Comparison of ENCODE assay signal across 8 cellular contexts in the genomic region with DNA sequence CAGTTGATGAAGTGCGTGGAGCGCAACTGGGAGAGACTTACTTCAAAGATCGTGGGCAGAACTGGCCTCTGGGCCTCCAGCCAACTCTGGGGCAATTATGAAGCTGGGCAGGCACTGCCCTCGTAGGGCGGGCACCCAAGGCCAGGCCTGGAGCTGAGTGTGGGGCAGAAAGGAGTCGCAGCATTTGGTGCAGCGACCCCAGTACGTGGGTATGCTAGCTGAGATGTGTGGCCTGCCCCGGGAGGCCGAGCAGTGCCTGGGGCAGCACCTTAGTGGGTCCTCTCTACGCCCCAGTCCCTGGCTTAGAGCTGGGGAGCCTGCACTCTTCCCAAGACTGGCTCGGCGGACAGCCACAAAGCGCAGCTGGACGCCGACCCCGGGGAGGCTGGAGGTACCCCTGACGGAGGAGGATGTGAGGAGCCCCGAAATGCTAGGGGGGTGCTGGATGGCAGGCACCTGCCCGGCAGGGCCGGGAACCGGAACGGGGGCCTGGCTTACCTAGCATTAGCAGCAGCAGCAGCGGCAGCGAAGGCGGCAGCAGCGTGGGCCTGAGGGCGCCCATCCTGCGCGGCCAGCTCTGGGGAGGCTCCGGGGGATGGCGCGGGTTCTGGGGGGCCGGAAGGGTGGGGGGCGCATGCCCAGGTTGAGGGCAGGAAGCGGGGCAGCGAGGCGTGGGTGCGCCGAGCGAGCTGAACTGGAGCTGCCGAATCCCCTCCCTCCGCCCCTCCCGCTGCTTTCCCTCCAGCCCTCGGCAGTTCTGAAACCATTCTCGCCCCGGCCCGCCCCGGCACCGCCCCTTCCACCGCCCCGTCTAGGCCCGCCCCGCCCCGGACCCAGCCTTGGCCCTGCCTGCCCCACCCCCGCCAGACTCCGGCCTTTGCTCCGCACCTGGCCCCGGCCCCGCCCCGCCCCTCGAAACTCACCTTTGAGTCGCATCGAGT. TPM values are rescaled to one million over a fixed set of nuclear protein-coding genes. Genes with fewer than 3 reads are reported as not detected.
DNase-seq lines count a peak whose midpoint lies in the region; ATAC-seq and TF ChIP-seq lines count a peak whose summit lies in the region.

A gene with protein sequence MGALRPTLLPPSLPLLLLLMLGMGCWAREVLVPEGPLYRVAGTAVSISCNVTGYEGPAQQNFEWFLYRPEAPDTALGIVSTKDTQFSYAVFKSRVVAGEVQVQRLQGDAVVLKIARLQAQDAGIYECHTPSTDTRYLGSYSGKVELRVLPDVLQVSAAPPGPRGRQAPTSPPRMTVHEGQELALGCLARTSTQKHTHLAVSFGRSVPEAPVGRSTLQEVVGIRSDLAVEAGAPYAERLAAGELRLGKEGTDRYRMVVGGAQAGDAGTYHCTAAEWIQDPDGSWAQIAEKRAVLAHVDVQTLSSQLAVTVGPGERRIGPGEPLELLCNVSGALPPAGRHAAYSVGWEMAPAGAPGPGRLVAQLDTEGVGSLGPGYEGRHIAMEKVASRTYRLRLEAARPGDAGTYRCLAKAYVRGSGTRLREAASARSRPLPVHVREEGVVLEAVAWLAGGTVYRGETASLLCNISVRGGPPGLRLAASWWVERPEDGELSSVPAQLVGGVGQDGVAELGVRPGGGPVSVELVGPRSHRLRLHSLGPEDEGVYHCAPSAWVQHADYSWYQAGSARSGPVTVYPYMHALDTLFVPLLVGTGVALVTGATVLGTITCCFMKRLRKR (minus strand): TSS at position 709 of the 941 bp plus-strand sequence. CDS start 147 bp downstream, at position 562.

- ATAC-seq in GM21723 (IDR thresholded peaks at IDR 0.05; ENCODE audit: unreplicated experiment) (peak; percentile 56), thoracic aorta (ENCODE audit: insufficient number of reproducible peaks, low FRiP score, low read depth) (peak; percentile 67)

- H3K27ac ChIP-seq in osteoblast (ENCODE audit: low read depth, low read length) (peak within 1 kb of the TSS; percentile 46), thoracic aorta (peak within 1 kb of the TSS; percentile 97 to 98)

- H3K4me1 ChIP-seq in osteoblast (ENCODE audit: insufficient read depth, low read length) (peaks cover 27% of the 10 kb centered on the region), thoracic aorta (ENCODE audit: control insufficient read depth in 1 of 2, low read depth in 2 of 2) (peaks cover 30 to 67% of the 10 kb centered on the region in 2 donors)

- H3K9me3 ChIP-seq in osteoblast (ENCODE audit: low read depth, low read length): no peaks in the 10 kb centered on the region
- no peaks in the 10 kb centered on the region for H3K9me3 ChIP-seq in thoracic aorta

- no peaks in the 10 kb centered on the region for H3K79me2 ChIP-seq in osteoblast (ENCODE audit: insufficient read depth, low read length)

- peak within 1 kb of the TSS; percentile 99 for H3K4me2 ChIP-seq in osteoblast (ENCODE audit: insufficient read depth, low read length)

- H3K4me3 ChIP-seq in osteoblast (ENCODE audit: insufficient read depth, low read length) (peak within 1 kb of the TSS; percentile 81), thoracic aorta (peak within 1 kb of the TSS; percentile 80)

- H3K36me3 ChIP-seq in osteoblast (ENCODE audit: insufficient read depth, low read length) (no peaks in the 10 kb centered on the region), thoracic aorta (peaks cover 8% of the 10 kb centered on the region)

- DNase-seq in DMS 273 treated with DMSO at 0.1 percent for 48 hours (lab: John Stamatoyannopoulos, UW) (peak; percentile 63), LHCN-M2 (ENCODE audit: low read depth) (peak; percentile 50), SK-N-DZ (ENCODE audit: low spot score) (peak; percentile 61), germinal center (ENCODE audit: low spot score) (peak; percentile 93), osteoblast (ENCODE audit: insufficient read length, low spot score, missing footprints) (peak; percentile 99), thoracic aorta (ENCODE audit: low spot score) (peak; percentile 73)
- peak; percentile 89 for DNase-seq in activated naive CD4-positive, alpha-beta T cell treated with Interleukin-2 at 50 U/mL for 16 hours

- H3K27me3 ChIP-seq in osteoblast (ENCODE audit: insufficient read depth, low read length) (no peaks in the 10 kb centered on the region), thoracic aorta (replicated peaks; ENCODE audit: insufficient read depth) (no peaks in the 10 kb centered on the region)

- TF ChIP-seq CTCF in osteoblast (IDR thresholded peaks at IDR 0.05; ENCODE audit: extremely low read depth, low read depth, low read length) (no peak), thoracic aorta (IDR thresholded peaks at IDR 0.05) (no peak)

- H2AFZ ChIP-seq in osteoblast (ENCODE audit: low read length): peak within 1 kb of the TSS; percentile 97

- H4K20me1 ChIP-seq in osteoblast (ENCODE audit: insufficient read depth, low read length): no peaks in the 10 kb centered on the region

RNA-seq across cellular contexts. Expression of the gene that starts here (rescaled TPM):
- total RNA-seq in LHCN-M2 (2014; rRNA removed): 21.7 and 22.2 TPM in 2 replicates
- 14.5 TPM for polyA plus RNA-seq in LHCN-M2 (2012)
- polyA plus RNA-seq in SK-N-DZ (2014; cell fraction: cytosol; rRNA removed): 14.0 and 14.2 TPM in 2 replicates
- polyA plus RNA-seq in SK-N-DZ (2014; cell fraction: nucleus; rRNA removed): 9.6 and 10.4 TPM in 2 replicates
- total RNA-seq in osteoblast: 18.0 and 19.9 TPM in 2 replicates
- total RNA-seq in thoracic aorta: 10 to 100 TPM; 29.6 to 40.8 TPM

Comparison
In these comparisons a context has a peak if more than half of its experiments do, and no peak if none do; other contexts are left out.
1. Peak in every context shown above with its lines: DNase-seq, ATAC-seq, H3K4me3 ChIP-seq and H3K27ac ChIP-seq.